In the genomic region with DNA sequence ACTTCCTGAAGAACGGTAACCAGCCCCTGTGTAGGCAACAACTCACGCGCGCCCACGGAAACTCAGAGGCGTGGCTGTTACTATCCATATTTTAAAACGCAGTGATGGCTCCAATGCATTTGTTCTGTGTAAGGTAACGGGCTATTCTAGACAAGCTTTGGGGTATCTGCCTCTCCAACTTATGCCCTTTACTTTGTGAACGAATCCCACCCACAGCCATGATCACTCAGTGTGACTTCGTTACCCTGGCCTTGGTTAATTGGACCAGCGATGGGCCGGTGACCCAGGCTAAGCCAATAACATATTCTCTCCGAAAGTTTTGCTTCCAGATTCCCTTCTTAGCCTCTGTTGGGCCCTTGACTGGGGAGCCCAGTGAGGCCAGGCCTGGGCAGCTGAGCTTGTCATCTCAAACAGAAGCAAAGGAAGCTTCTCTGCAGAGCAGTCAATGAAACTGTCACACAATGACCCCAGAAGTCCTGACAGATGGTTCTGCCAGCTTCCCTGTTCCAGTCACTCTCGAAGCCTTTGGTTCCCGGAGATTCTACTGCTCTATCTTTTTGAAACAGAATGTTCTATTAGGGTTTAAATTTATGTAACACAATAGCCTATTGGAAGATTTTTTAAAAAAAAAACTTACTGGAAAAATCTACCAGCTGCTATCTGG, we compare ENCODE assay signal across 9 cellular contexts. TPM values are rescaled to one million over a fixed set of nuclear protein-coding genes. Genes with fewer than 3 reads are reported as not detected.
DNase-seq lines count a peak whose midpoint lies in the region; TF ChIP-seq lines count a peak whose summit lies in the region.
"Had no signal": no experiment of that assay in that cellular context is flagged by ENCODE, and none has a peak within 500 bp of the region (broad histone marks: within the 10 kb centered on the region; RNA-seq: fewer than 3 reads in every experiment).

No MANE protein-coding gene starts in this region.

- TF ChIP-seq CTCF in coronary artery (IDR thresholded peaks at IDR 0.05) = no peak

- H3K27ac ChIP-seq in coronary artery = peak overlapping the region; percentile 91 to 93
- H3K27ac ChIP-seq in temporal lobe (ENCODE audit: low read depth, low read length) = peak overlapping the region; percentile 32

- DNase-seq in NCI-H1694 (lab: John Stamatoyannopoulos, UW) (peak; percentile 61), coronary artery (ENCODE audit: low spot score) (no peak), mesenteric fat pad (ENCODE audit: low spot score) (peak; percentile 78), activated gamma-delta T cell treated with Interleukin-2 at 50 U/mL for 16 hours (no peak), Kasumi-1 (lab: John Stamatoyannopoulos, UW) (no peak)
- DNase-seq in activated effector memory CD4-positive, alpha-beta T cell treated with anti-CD3 and anti-CD28 coated beads, Interleukin-2, amount 50 U/mL, for 16 hours = no peak
- no peak for DNase-seq in effector CD4-positive, alpha-beta T cell
- DNase-seq: activated T-cell treated with anti-CD3 and anti-CD28 coated beads, Interleukin-2, amount 50 U/mL, for 4 hours had no signal

- peak overlapping the region; percentile 57 for H3K4me3 ChIP-seq in coronary artery

RNA-seq across cellular contexts. Expression of a gene that starts 30.7 kb away (rescaled TPM):
- total RNA-seq in mesenteric fat pad = 456 TPM
- 47.5 TPM for total RNA-seq in temporal lobe

Comparison
In these comparisons a context has a peak if more than half of its experiments do, and no peak if none do; other contexts are left out.
1. DNase-seq: peak in NCI-H1694 (single experiment) and mesenteric fat pad (single experiment); none in coronary artery (single experiment), activated gamma-delta T cell treated with Interleukin-2 at 50 U/mL for 16 hours (single experiment), Kasumi-1 (0 of 2), activated effector memory CD4-positive, alpha-beta T cell treated with anti-CD3 and anti-CD28 coated beads, Interleukin-2, amount 50 U/mL, for 16 hours (single experiment) and effector CD4-positive, alpha-beta T cell (single experiment).